In the genomic region with DNA sequence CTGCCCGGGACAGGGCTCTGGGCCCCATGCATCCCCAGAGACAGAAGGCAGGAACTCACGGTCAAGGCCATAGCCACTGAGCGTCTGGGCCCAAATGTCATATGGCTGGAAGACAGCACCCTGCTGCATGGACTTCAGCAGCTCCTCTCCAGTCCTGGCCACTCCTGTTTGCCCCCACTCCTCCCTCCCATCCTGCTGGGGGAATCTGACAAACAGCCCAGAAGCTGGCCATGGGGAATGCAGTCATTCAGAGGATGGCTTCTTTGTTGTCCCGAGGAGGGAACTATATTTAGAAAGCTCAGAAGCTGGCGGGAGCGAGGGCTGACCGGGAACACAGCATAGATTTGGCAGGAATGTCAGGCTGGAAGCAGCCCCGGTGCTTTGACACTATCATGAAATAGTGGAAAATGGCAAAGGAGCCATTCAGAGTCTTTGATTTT, we compare ENCODE assay signal across 10 cellular contexts. TPM values are rescaled to one million over a fixed set of nuclear protein-coding genes. Genes with fewer than 3 reads are reported as not detected.
DNase-seq lines count a peak whose midpoint lies in the region; ATAC-seq and TF ChIP-seq lines count a peak whose summit lies in the region.
"Had no signal": no experiment of that assay in that cellular context is flagged by ENCODE, and none has a peak within 500 bp of the region (broad histone marks: within the 10 kb centered on the region; RNA-seq: fewer than 3 reads in every experiment).

No MANE protein-coding gene starts in this region.

- H3K27me3 Mint-ChIP-seq in glutamatergic neuron (ENCODE audit: unreplicated experiment) (peaks cover 4% of the 10 kb centered on the region), neural crest cell (ENCODE audit: low read depth) (no peaks in the 10 kb centered on the region)
- H3K27me3 Mint-ChIP-seq: activated T-helper 17 cell treated with anti-CD3 and anti-CD28 coated beads, Interleukin-2, amount 50 U/mL, for 72 hours had no signal

- H3K4me1 Mint-ChIP-seq in glutamatergic neuron (ENCODE audit: low read depth, unreplicated experiment) (peaks cover 50% of the 10 kb centered on the region), neural crest cell (peaks cover 51% of the 10 kb centered on the region)

- 21% methylated on average over 8 of the region's 8 CpGs for WGBS in urinary bladder

- H3K27ac ChIP-seq in urinary bladder (ENCODE audit: low read depth) = peak overlapping the region; percentile 46

- no peak for ATAC-seq in HG03097 (IDR thresholded peaks at IDR 0.05; ENCODE audit: low FRiP score, unreplicated experiment)
- ATAC-seq: activated T-helper 17 cell treated with anti-CD3 and anti-CD28 coated beads, Interleukin-2, amount 50 U/mL, for 72 hours had no signal

- H3K4me3 Mint-ChIP-seq in glutamatergic neuron (ENCODE audit: unreplicated experiment) (no peak overlapping the region), neural crest cell (peak overlapping the region; percentile 21)
- H3K4me3 Mint-ChIP-seq: activated T-helper 17 cell treated with anti-CD3 and anti-CD28 coated beads, Interleukin-2, amount 50 U/mL, for 72 hours; immature natural killer cell had no signal

- no peaks in the 10 kb centered on the region for H3K36me3 ChIP-seq in urinary bladder (ENCODE audit: insufficient read depth)

- H3K27ac Mint-ChIP-seq in glutamatergic neuron (ENCODE audit: unreplicated experiment) (peak overlapping the region; percentile 15), neural crest cell (ENCODE audit: unreplicated experiment) (peak overlapping the region; percentile 60)
- H3K27ac Mint-ChIP-seq: activated T-helper 17 cell treated with anti-CD3 and anti-CD28 coated beads, Interleukin-2, amount 50 U/mL, for 72 hours; immature natural killer cell had no signal

- no peak overlapping the region for H3K4me3 ChIP-seq in urinary bladder (ENCODE audit: low read depth, low read length)

- no peaks in the 10 kb centered on the region for H3K36me3 Mint-ChIP-seq in glutamatergic neuron (ENCODE audit: unreplicated experiment)
- H3K36me3 Mint-ChIP-seq in neural crest cell (ENCODE audit: low read depth) = no peaks in the 10 kb centered on the region
- H3K36me3 Mint-ChIP-seq: immature natural killer cell had no signal

- H3K9me3 Mint-ChIP-seq in glutamatergic neuron (ENCODE audit: unreplicated experiment) (peaks cover 5% of the 10 kb centered on the region), neural crest cell (no peaks in the 10 kb centered on the region)
- H3K9me3 Mint-ChIP-seq: activated T-helper 17 cell treated with anti-CD3 and anti-CD28 coated beads, Interleukin-2, amount 50 U/mL, for 72 hours; immature natural killer cell had no signal

- DNase-seq in anterior cingulate cortex (lab: John Stamatoyannopoulos, UW) (peak in 53 of 58 donors; percentile 33 to 93 (median 75)), glutamatergic neuron (no peak), neural crest cell (ENCODE audit: low read depth, low spot score) (no peak), DMS53 treated with DMSO at 0.1 percent for 48 hours (lab: John Stamatoyannopoulos, UW; ENCODE audit: unreplicated experiment) (no peak), 8988T (no peak)
- DNase-seq: immature natural killer cell, SW 1271 had no signal

- TF ChIP-seq CTCF in glutamatergic neuron (IDR thresholded peaks at IDR 0.05; ENCODE audit: partially characterized antibody, unreplicated experiment) (no peak), neural crest cell (conservative IDR thresholded peaks at IDR 0.05) (no peak)

- no peaks in the 10 kb centered on the region for H3K4me1 ChIP-seq in urinary bladder (ENCODE audit: insufficient read depth)

RNA-seq across cellular contexts. Expression of a gene that starts 35.0 kb away (rescaled TPM):
- 131 TPM for total RNA-seq in glutamatergic neuron (ENCODE audit: unreplicated experiment)
- total RNA-seq in neural crest cell = 17.6 and 21.0 TPM in 2 replicates
- total RNA-seq in urinary bladder = 173 TPM
- 100 TPM for polyA plus RNA-seq in urinary bladder
- total RNA-seq: activated T-helper 17 cell treated with anti-CD3 and anti-CD28 coated beads, Interleukin-2, amount 50 U/mL, for 72 hours had no signal

Comparison
In these comparisons a context has a peak if more than half of its experiments do, and no peak if none do; other contexts are left out.
1. DNase-seq: peak in anterior cingulate cortex (53 of 58); none in glutamatergic neuron (single experiment), neural crest cell (single experiment), DMS53 treated with DMSO at 0.1 percent for 48 hours (single experiment) and 8988T (single experiment).